Comparison of ENCODE assay signal across 9 cellular contexts in the genomic region with DNA sequence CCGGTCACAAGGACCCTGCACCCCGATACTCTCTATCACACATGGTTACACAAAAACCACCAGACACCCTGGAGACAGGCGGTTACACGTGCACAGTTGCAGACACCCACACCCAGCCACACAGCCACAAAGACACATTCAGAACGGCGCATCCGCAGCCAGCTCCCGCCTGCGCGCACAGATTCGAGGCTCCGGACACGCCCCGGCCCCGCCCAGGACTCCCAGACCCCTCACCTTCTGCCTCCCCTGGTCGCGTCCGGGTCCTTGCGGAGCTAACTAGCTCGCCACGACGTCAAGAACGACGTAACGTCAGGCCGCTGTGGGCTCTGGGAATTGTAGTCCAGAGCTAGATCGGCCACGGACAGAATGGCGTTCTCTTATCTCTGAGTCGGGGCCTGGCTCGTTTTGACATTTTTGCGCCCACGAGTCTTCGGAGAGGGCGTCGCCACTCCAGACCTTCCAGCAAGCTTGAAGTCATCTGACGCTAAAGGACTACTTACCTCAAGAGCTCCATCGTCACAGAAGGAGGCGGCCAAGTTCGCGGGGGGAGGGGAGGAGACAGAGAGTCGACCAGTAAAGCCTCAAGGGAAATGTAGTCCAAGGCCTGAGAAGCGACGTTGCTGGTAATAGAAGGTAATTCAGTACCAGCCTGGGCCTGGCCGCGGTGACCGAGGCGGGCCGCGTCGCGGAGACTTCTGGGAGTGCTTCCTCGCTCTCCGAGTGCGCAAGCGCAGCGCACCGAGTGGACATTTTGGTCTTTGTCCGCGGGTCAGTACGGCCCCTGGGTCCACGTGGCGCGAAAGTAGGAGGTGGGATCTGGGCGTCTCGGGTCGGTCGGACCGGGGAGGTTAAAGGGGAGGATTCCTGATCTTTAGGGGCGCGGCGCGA. TPM values are rescaled to one million over a fixed set of nuclear protein-coding genes. Genes with fewer than 3 reads are reported as not detected.
DNase-seq lines count a peak whose midpoint lies in the region; ATAC-seq and TF ChIP-seq lines count a peak whose summit lies in the region.
"Had no signal": no experiment of that assay in that cellular context is flagged by ENCODE, and none has a peak within 500 bp of the region (broad histone marks: within the 10 kb centered on the region; RNA-seq: fewer than 3 reads in every experiment).

A gene (plus strand): TSS at position 719 of the 888 bp plus-strand sequence. CDS start 21,335 bp downstream, outside the sequence.
A gene (minus strand): TSS at position 278 of the 888 bp plus-strand sequence. CDS start 12,680 bp downstream, outside the sequence.

- peaks cover 13 to 25% of the 10 kb centered on the region in 2 donors for H3K36me3 Mint-ChIP-seq in CD14-positive monocyte
- peaks cover 31% of the 10 kb centered on the region for H3K36me3 Mint-ChIP-seq in activated CD4-positive, alpha-beta T cell treated with anti-CD3 and anti-CD28 coated beads, Interleukin-2, amount 10 ng/mL, durations not matched to agents 7 days and 5 days (ENCODE audit: low read depth)

- no peaks in the 10 kb centered on the region for H3K27me3 Mint-ChIP-seq in CD14-positive monocyte (ENCODE audit: low read depth in 3 of 3)
- H3K27me3 Mint-ChIP-seq in activated CD4-positive, alpha-beta T cell treated with anti-CD3 and anti-CD28 coated beads, Interleukin-2, amount 10 ng/mL, durations not matched to agents 7 days and 5 days, result no peaks in the 10 kb centered on the region

- peak; percentile 84 for ATAC-seq in GM19372 (IDR thresholded peaks at IDR 0.05; ENCODE audit: low read depth, unreplicated experiment)
- peak; percentile 84 for ATAC-seq in HG03520 (IDR thresholded peaks at IDR 0.05; ENCODE audit: unreplicated experiment)
- ATAC-seq in left lobe of liver, result peak; percentile 94

- H3K9me3 Mint-ChIP-seq in CD14-positive monocyte, result peaks cover 4 to 22% (median 9%) of the 10 kb centered on the region in 7 donors
- peaks cover 6% of the 10 kb centered on the region for H3K9me3 Mint-ChIP-seq in activated CD4-positive, alpha-beta T cell treated with anti-CD3 and anti-CD28 coated beads, Interleukin-2, amount 10 ng/mL, durations not matched to agents 7 days and 5 days

- POLR2A ChIA-PET in activated CD4-positive, alpha-beta T cell treated with anti-CD3 and anti-CD28 coated beads, Interleukin-2, amount 10 ng/mL, durations not matched to agents 7 days and 5 days (lab: Charles Lee), result interaction anchor here (0.5 to 0.6 kb wide), 3 partner anchors 202 to 1538 kb away, joined by 3 to 5 read pairs (median 3); a partner anchor contains a TSS

- H3K27ac Mint-ChIP-seq in CD14-positive monocyte, result no peak within 1 kb of the TSS
- no peak within 1 kb of the TSS for H3K27ac Mint-ChIP-seq in activated CD4-positive, alpha-beta T cell treated with anti-CD3 and anti-CD28 coated beads, Interleukin-2, amount 10 ng/mL, durations not matched to agents 7 days and 5 days
- H3K27ac Mint-ChIP-seq: nephron had no signal

- CTCF ChIA-PET in activated CD4-positive, alpha-beta T cell treated with anti-CD3 and anti-CD28 coated beads, Interleukin-2, amount 10 ng/mL, durations not matched to agents 7 days and 5 days (lab: Charles Lee), result interaction anchor here (0.6 to 1.8 kb wide), 7 partner anchors 8 to 558 kb away, joined by 3 to 11 read pairs (median 4); a partner anchor contains a TSS

- intact Hi-C loops in CD14-positive monocyte (cut with micrococcal nuclease), result loop anchor here (5.0 to 10.0 kb wide), 7 partner anchors 97 to 1540 kb away; a partner anchor contains a TSS

- DNase-seq in CD14-positive monocyte (ENCODE audit: low spot score) (peak; percentile 98), NCI-H526 treated with DMSO at 0.1 percent for 48 hours (lab: John Stamatoyannopoulos, UW) (peak; percentile 100), dermis blood vessel endothelial cell (peak; percentile 99), left lobe of liver (ENCODE audit: low spot score) (peak; percentile 99)
- DNase-seq in activated CD4-positive, alpha-beta T cell treated with anti-CD3 and anti-CD28 coated beads, Interleukin-2, amount 10 ng/mL, durations not matched to agents 7 days and 5 days, result peak; percentile 98
- peak; percentile 98 to 99 for DNase-seq in stimulated activated CD4-positive, alpha-beta T cell treated with anti-CD3 and anti-CD28 coated beads, Interleukin-2, amount 100 ng/mL, for 24 hours

- H3K4me3 Mint-ChIP-seq in CD14-positive monocyte, result no peak within 1 kb of the TSS
- no peak within 1 kb of the TSS for H3K4me3 Mint-ChIP-seq in activated CD4-positive, alpha-beta T cell treated with anti-CD3 and anti-CD28 coated beads, Interleukin-2, amount 10 ng/mL, durations not matched to agents 7 days and 5 days

- peaks cover 5% of the 10 kb centered on the region for H3K4me1 Mint-ChIP-seq in CD14-positive monocyte
- peaks cover 20% of the 10 kb centered on the region for H3K4me1 Mint-ChIP-seq in activated CD4-positive, alpha-beta T cell treated with anti-CD3 and anti-CD28 coated beads, Interleukin-2, amount 10 ng/mL, durations not matched to agents 7 days and 5 days

- no peak for TF ChIP-seq CTCF in CD14-positive monocyte (IDR thresholded peaks at IDR 0.05)

RNA-seq across cellular contexts. Expression of the first gene that starts in this region (rescaled TPM):
- polyA plus RNA-seq in CD14-positive monocyte, result 10 to 100 TPM; 12.2 to 26.5 TPM
- total RNA-seq in activated CD4-positive, alpha-beta T cell treated with anti-CD3 and anti-CD28 coated beads, Interleukin-2, amount 10 ng/mL, durations not matched to agents 7 days and 5 days, result 10 to 100 TPM; 59.5 to 65.0 TPM
- total RNA-seq in dermis blood vessel endothelial cell, result 123 and 131 TPM in 2 replicates
- total RNA-seq in left lobe of liver, result 17.2 TPM

RNA-seq across cellular contexts. Expression of the second gene that starts in this region (rescaled TPM):
- polyA plus RNA-seq in CD14-positive monocyte, result 1 to 10 TPM; 1.5 to 2.1 TPM
- 1 to 10 TPM; 2.7 to 3.3 TPM for total RNA-seq in activated CD4-positive, alpha-beta T cell treated with anti-CD3 and anti-CD28 coated beads, Interleukin-2, amount 10 ng/mL, durations not matched to agents 7 days and 5 days
- total RNA-seq in dermis blood vessel endothelial cell, result 2.4 and 6.5 TPM in 2 replicates
- total RNA-seq in left lobe of liver, result 2.6 TPM

Comparison
In these comparisons a context has a peak if more than half of its experiments do, and no peak if none do; other contexts are left out.
1. Peak in every context shown above with its lines: DNase-seq and ATAC-seq.